Comparison of ENCODE assay signal across 8 cellular contexts in the genomic region with DNA sequence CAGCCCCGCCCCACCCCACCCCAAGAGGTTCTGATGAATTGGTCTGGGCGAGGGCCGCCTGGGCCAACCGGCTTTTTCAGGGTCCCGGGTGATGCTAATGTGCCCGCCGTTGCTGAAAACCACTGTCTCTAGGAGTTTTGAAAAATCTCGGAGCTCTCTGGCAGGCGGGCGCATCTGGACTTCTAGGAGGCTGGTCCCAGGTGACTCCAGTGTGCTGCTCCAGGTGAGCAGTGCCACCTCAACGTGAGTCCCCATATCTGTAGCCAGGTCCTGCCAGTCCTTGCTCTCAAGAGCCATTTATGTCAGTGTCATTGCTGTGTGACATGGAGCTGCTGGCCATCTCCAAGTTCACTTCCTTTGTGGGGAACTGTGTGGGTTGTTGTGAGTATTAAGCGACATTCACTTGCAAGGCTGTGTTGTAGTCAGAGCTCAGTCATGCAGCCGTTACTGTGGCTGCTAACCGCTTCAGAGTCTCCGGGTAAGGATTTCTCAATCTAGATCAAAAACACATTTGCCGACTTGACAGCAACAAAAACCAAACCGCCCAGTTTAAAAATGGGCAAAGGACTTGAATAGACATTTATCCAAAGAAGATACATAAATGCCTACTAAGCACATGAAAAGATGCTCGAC. TPM values are rescaled to one million over a fixed set of nuclear protein-coding genes. Genes with fewer than 3 reads are reported as not detected.
A peak's percentile ranks its signal among the peaks of the same experiment; 100 is the strongest.
DNase-seq lines count a peak whose midpoint lies in the region; ATAC-seq, FAIRE-seq and TF ChIP-seq lines count a peak whose summit lies in the region.

A gene (minus strand): TSS at position 361 of the 633 bp plus-strand sequence. CDS start 8,264 bp downstream, outside the sequence.

- H3K4me1 Mint-ChIP-seq in activated B cell treated with CpG ODN at 0.5 μM for 24 hours, result peaks cover 9% of the 10 kb centered on the region
- H3K4me1 Mint-ChIP-seq in stimulated activated naive B cell treated with anti-CD40 and anti-IgM and Interleukin-4, amounts not matched to agents 10 μg/mL and 1 μg/mL and 100 μg/mL, for 72 hours, result peaks cover 6 to 11% of the 10 kb centered on the region in 2 donors

- no peak for TF ChIP-seq CTCF in activated B cell treated with CpG ODN at 0.5 μM for 24 hours (IDR thresholded peaks at IDR 0.05)

- no peaks in the 10 kb centered on the region for H3K36me3 ChIP-seq in mucosa of stomach (ENCODE audit: control insufficient read depth, insufficient read depth, low read length)

- peaks cover 36% of the 10 kb centered on the region for H3K27me3 Mint-ChIP-seq in activated B cell treated with CpG ODN at 0.5 μM for 24 hours
- peaks cover 23 to 35% of the 10 kb centered on the region in 2 donors for H3K27me3 Mint-ChIP-seq in stimulated activated naive B cell treated with anti-CD40 and anti-IgM and Interleukin-4, amounts not matched to agents 10 μg/mL and 1 μg/mL and 100 μg/mL, for 72 hours

- peak within 1 kb of the TSS; percentile 30 for H3K27ac Mint-ChIP-seq in activated B cell treated with CpG ODN at 0.5 μM for 24 hours
- H3K27ac Mint-ChIP-seq in stimulated activated naive B cell treated with anti-CD40 and anti-IgM and Interleukin-4, amounts not matched to agents 10 μg/mL and 1 μg/mL and 100 μg/mL, for 72 hours, result peak within 1 kb of the TSS; percentile 9

- DNase-seq in H4 (ENCODE audit: low spot score) (peak; percentile 61), activated B cell treated with CpG ODN at 0.5 μM for 24 hours (no peak), dermis blood vessel endothelial cell (peak; percentile 26), NCI-H146 treated with DMSO at 0.1 percent for 48 hours (lab: John Stamatoyannopoulos, UW; ENCODE audit: unreplicated experiment) (no peak), GM12891 (ENCODE audit: insufficient read length, low spot score) (no peak), NCI-H2029 treated with DMSO at 0.1 percent for 48 hours (lab: John Stamatoyannopoulos, UW) (no peak)
- DNase-seq in stimulated activated naive B cell treated with anti-CD40 and anti-IgM and Interleukin-4, amounts not matched to agents 10 μg/mL and 1 μg/mL and 100 μg/mL, for 72 hours, result peak; percentile 25

- CTCF ChIA-PET in activated B cell treated with CpG ODN at 0.5 μM for 24 hours (lab: Charles Lee), result no interaction called here

- H3K9me3 ChIP-seq in mucosa of stomach (ENCODE audit: control insufficient read depth, low read length), result no peaks in the 10 kb centered on the region

- no peak for TF ChIP-seq POLR2A in GM12891 (IDR thresholded peaks at IDR 0.05; ENCODE audit: low read depth, low read length)

- no peak within 1 kb of the TSS for H3K4me3 ChIP-seq in mucosa of stomach (ENCODE audit: low read length)

- POLR2A ChIA-PET in activated B cell treated with CpG ODN at 0.5 μM for 24 hours (lab: Charles Lee), result interaction anchor here (0.8 to 1.6 kb wide), 3 partner anchors 147 to 222 kb away, joined by 3 to 5 read pairs (median 4); no protein-coding TSS in a partner anchor

- no peaks in the 10 kb centered on the region for H3K9me3 Mint-ChIP-seq in activated B cell treated with CpG ODN at 0.5 μM for 24 hours
- no peaks in the 10 kb centered on the region for H3K9me3 Mint-ChIP-seq in stimulated activated naive B cell treated with anti-CD40 and anti-IgM and Interleukin-4, amounts not matched to agents 10 μg/mL and 1 μg/mL and 100 μg/mL, for 72 hours

- peak within 1 kb of the TSS; percentile 77 for H3K4me3 Mint-ChIP-seq in activated B cell treated with CpG ODN at 0.5 μM for 24 hours
- peak within 1 kb of the TSS; percentile 75 to 82 for H3K4me3 Mint-ChIP-seq in stimulated activated naive B cell treated with anti-CD40 and anti-IgM and Interleukin-4, amounts not matched to agents 10 μg/mL and 1 μg/mL and 100 μg/mL, for 72 hours

- no peaks in the 10 kb centered on the region for H3K36me3 Mint-ChIP-seq in activated B cell treated with CpG ODN at 0.5 μM for 24 hours (ENCODE audit: low read depth)
- H3K36me3 Mint-ChIP-seq in stimulated activated naive B cell treated with anti-CD40 and anti-IgM and Interleukin-4, amounts not matched to agents 10 μg/mL and 1 μg/mL and 100 μg/mL, for 72 hours, result no peaks in the 10 kb centered on the region

- H3K4me1 ChIP-seq in mucosa of stomach (ENCODE audit: control insufficient read depth, insufficient read depth, low read length), result peaks cover 5% of the 10 kb centered on the region

- intact Hi-C loops in activated B cell treated with CpG ODN at 0.5 μM for 24 hours (cut with micrococcal nuclease), result loop anchor here (5.0 kb wide), 1 partner anchor 222 kb away; a partner anchor contains a TSS

- H3K9ac ChIP-seq in mucosa of stomach (ENCODE audit: low read length), result peak within 1 kb of the TSS; percentile 17

- peaks cover 27% of the 10 kb centered on the region for H3K27me3 ChIP-seq in mucosa of stomach (ENCODE audit: control insufficient read depth, insufficient read depth, low read length)

- peak; percentile 50 for ATAC-seq in activated B cell treated with CpG ODN at 0.5 μM for 24 hours (ENCODE audit: low read depth)
- peak; percentile 87 to 89 for ATAC-seq in stimulated activated naive B cell treated with anti-CD40 and anti-IgM and Interleukin-4, amounts not matched to agents 10 μg/mL and 1 μg/mL and 100 μg/mL, for 72 hours (replicated peaks)

- no peak for FAIRE-seq in GM12891 (lab: Jason Lieb, UNC)

TF ChIP-seq in GM12891, 5 proteins besides CTCF, POLR2A, EP300 and RAD21:
- TF ChIP-seq SPI1 (IDR thresholded peaks at IDR 0.05; ENCODE audit: low read depth, low read length), result no peak
- no peak for TF ChIP-seq TAF1 (IDR thresholded peaks at IDR 0.05; ENCODE audit: low read depth, low read length)
- no peak for TF ChIP-seq POU2F2 (IDR thresholded peaks at IDR 0.05; ENCODE audit: low read depth, low read length)

RNA-seq across cellular contexts. Expression of the gene that starts here (rescaled TPM):
- total RNA-seq in H4 (2014; rRNA removed; shearing (Covaris generic)), result 0.41 TPM in 1 of 2 replicates, not detected in the other
- not detected in 2 replicates for total RNA-seq in activated B cell treated with CpG ODN at 0.5 μM for 24 hours
- total RNA-seq in dermis blood vessel endothelial cell, result 0.51 and 0.60 TPM in 2 replicates
- polyA plus RNA-seq in GM12891 (2012; ENCODE audit: low read depth, missing spikeins), result not detected

Comparison
In these comparisons a context has a peak if more than half of its experiments do, and no peak if none do; other contexts are left out.
1. Peak in DNase-seq in H4; RNA of the gene not detected or under 1 TPM.
2. Peak in ATAC-seq in activated B cell treated with CpG ODN at 0.5 μM for 24 hours; RNA of the gene not detected or under 1 TPM.
3. Peak in DNase-seq in dermis blood vessel endothelial cell; RNA of the gene not detected or under 1 TPM.